In genomic region chr2:173752152-173752551, GRCh38 we compare ENCODE assay signal across 1 cellular context.
TF ChIP-seq lines count a peak whose summit lies in the region.

No MANE protein-coding gene starts in this region.

TF ChIP-seq in HCT116, 20 proteins besides CTCF, POLR2A, EP300 and RAD21 (continued from another document):
- no peak for TF ChIP-seq CBX3 (IDR thresholded peaks at IDR 0.05; ENCODE audit: low read depth)
- TF ChIP-seq SIN3A (IDR thresholded peaks at IDR 0.05; ENCODE audit: low read depth), result no peak
- no peak for TF ChIP-seq MAX (IDR thresholded peaks at IDR 0.05)
- TF ChIP-seq REST (IDR thresholded peaks at IDR 0.05; ENCODE audit: low read depth), result no peak
- no peak for TF ChIP-seq ELF1 (IDR thresholded peaks at IDR 0.05; ENCODE audit: borderline replicate concordance, low read depth)
- TF ChIP-seq EZH2 (IDR thresholded peaks at IDR 0.05), result no peak
- no peak for TF ChIP-seq EGR1 (IDR thresholded peaks at IDR 0.05; ENCODE audit: low read depth)
- TF ChIP-seq, protein P1, sequence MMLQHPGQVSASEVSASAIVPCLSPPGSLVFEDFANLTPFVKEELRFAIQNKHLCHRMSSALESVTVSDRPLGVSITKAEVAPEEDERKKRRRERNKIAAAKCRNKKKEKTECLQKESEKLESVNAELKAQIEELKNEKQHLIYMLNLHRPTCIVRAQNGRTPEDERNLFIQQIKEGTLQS (IDR thresholded peaks at IDR 0.05), result no peak
- no peak for TF ChIP-seq SRF (IDR thresholded peaks at IDR 0.05; ENCODE audit: low read depth)
- no peak for TF ChIP-seq CEBPB (IDR thresholded peaks at IDR 0.05; ENCODE audit: low read depth)
- no peak for TF ChIP-seq TCF7L2 (IDR thresholded peaks at IDR 0.05; ENCODE audit: borderline replicate concordance, extremely low read depth, insufficient read depth, insufficient read length)
- TF ChIP-seq JUND (IDR thresholded peaks at IDR 0.05), result no peak
- no peak for TF ChIP-seq EZH2phosphoT487 (IDR thresholded peaks at IDR 0.05; ENCODE audit: borderline replicate concordance)
- no peak for TF ChIP-seq YY1 (IDR thresholded peaks at IDR 0.05; ENCODE audit: extremely low read depth, insufficient replicate concordance, low read depth, low read length)
